ENCODE assay signal across 21 cellular contexts in the genomic region with DNA sequence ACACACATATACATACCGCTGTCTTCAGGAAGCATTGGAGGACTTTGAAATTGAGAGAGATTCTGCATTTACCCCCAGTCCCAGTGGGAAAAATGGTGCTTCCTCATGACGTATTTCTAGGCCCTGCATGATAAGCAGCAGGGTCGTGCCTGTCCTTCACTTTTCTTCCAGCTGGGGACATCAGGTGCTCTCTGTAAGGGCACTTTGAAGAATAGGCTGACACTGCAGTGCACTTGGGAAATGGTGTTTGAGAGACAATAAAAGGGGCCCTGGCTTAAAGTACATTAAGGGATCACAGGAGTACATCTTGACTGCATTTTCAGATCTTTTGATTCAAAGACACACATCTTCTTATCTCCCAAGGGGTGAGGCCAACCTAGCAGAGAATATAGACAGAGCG.
"Had no signal": no experiment of that assay in that cellular context is flagged by ENCODE, and none has a peak within 500 bp of the region (broad histone marks: within the 10 kb centered on the region; RNA-seq: fewer than 3 reads in every experiment).

No MANE protein-coding gene starts in this region.

- H3K27ac ChIP-seq: cardiac muscle cell, left ventricle myocardium inferior, neutrophil, parathyroid adenoma, spleen, thoracic aorta, upper lobe of left lung had no signal

- H3K9ac ChIP-seq: parathyroid adenoma had no signal

- H2AFZ ChIP-seq: parathyroid adenoma had no signal

- H3K4me1 Mint-ChIP-seq: activated CD4-positive, alpha-beta T cell treated with anti-CD3 and anti-CD28 coated beads for 36 hours; stimulated activated memory B cell treated with anti-CD40 and anti-IgM and Interleukin-4, amounts not matched to agents 10 μg/mL and 1 μg/mL and 100 μg/mL, for 72 hours had no signal

- H3K4me3 ChIP-seq: cardiac muscle cell, left ventricle myocardium inferior, mucosa of descending colon, spleen, thoracic aorta, upper lobe of left lung had no signal

- H3K9me3 ChIP-seq: left ventricle myocardium inferior, neutrophil, thoracic aorta had no signal

- FAIRE-seq: keratinocyte had no signal

- H3K27me3 Mint-ChIP-seq: activated CD4-positive, alpha-beta T cell treated with anti-CD3 and anti-CD28 coated beads for 36 hours; stimulated activated memory B cell treated with anti-CD40 and anti-IgM and Interleukin-4, amounts not matched to agents 10 μg/mL and 1 μg/mL and 100 μg/mL, for 72 hours had no signal

- H3K79me2 ChIP-seq: parathyroid adenoma had no signal

- DNase-seq: activated CD4-positive, alpha-beta T cell treated with anti-CD3 and anti-CD28 coated beads for 36 hours; activated CD4-positive, alpha-beta T cell treated with anti-CD3 and anti-CD28 coated beads, Interleukin-2, amount 50 U/mL, for 48 hours; activated gamma-delta T cell treated with Interleukin-2 at 50 U/mL for 16 hours; activated T-cell treated with anti-CD3 and anti-CD28 coated beads for 4 hours; dermis blood vessel endothelial cell; effector memory CD4-positive, alpha-beta T cell; hippocampal formation; left ventricle myocardium inferior; mucosa of descending colon; naive B cell; spleen; stimulated activated CD4-positive, alpha-beta T cell treated with anti-CD3 and anti-CD28 coated beads, Interleukin-4, amount 100 ng/mL, for 4 hours had no signal

- H3K36me3 Mint-ChIP-seq: activated naive CD4-positive, alpha-beta T cell treated with anti-CD3 and anti-CD28 coated beads, Interleukin-2, amount 50 U/mL, for 72 hours; naive B cell; stimulated activated memory B cell treated with anti-CD40 and anti-IgM and Interleukin-4, amounts not matched to agents 10 μg/mL and 1 μg/mL and 100 μg/mL, for 72 hours had no signal

- H3K27ac Mint-ChIP-seq: activated CD4-positive, alpha-beta T cell treated with anti-CD3 and anti-CD28 coated beads for 36 hours; activated naive CD4-positive, alpha-beta T cell treated with anti-CD3 and anti-CD28 coated beads, Interleukin-2, amount 50 U/mL, for 72 hours; activated T-helper 1 cell treated with anti-CD3 and anti-CD28 coated beads, Interleukin-12 subunit alpha, Interleukin-12 subunit beta, Interleukin-2, Interleukin-4 antibody, amounts not matched to agents 30 ng/mL and 10 ng/mL and 1 ng/mL, durations not matched to agents 14 hours and 24 hours and 36 hours; naive B cell; stimulated activated memory B cell treated with anti-CD40 and anti-IgM and Interleukin-4, amounts not matched to agents 10 μg/mL and 1 μg/mL and 100 μg/mL, for 72 hours had no signal

- H3K4me3 Mint-ChIP-seq: activated CD4-positive, alpha-beta T cell treated with anti-CD3 and anti-CD28 coated beads for 36 hours; activated T-helper 1 cell treated with anti-CD3 and anti-CD28 coated beads, Interleukin-12 subunit alpha, Interleukin-12 subunit beta, Interleukin-2, Interleukin-4 antibody, amounts not matched to agents 30 ng/mL and 10 ng/mL and 1 ng/mL, durations not matched to agents 14 hours and 24 hours and 36 hours; naive B cell; stimulated activated memory B cell treated with anti-CD40 and anti-IgM and Interleukin-4, amounts not matched to agents 10 μg/mL and 1 μg/mL and 100 μg/mL, for 72 hours had no signal

- H3K9me3 Mint-ChIP-seq: stimulated activated memory B cell treated with anti-CD40 and anti-IgM and Interleukin-4, amounts not matched to agents 10 μg/mL and 1 μg/mL and 100 μg/mL, for 72 hours had no signal

- H3K4me1 ChIP-seq: left ventricle myocardium inferior, parathyroid adenoma, spleen, upper lobe of left lung had no signal

- H3K27me3 ChIP-seq: cardiac muscle cell, neutrophil, spleen, upper lobe of left lung had no signal

- ATAC-seq: activated CD4-positive, alpha-beta T cell treated with anti-CD3 and anti-CD28 coated beads for 36 hours; activated naive CD4-positive, alpha-beta T cell treated with anti-CD3 and anti-CD28 coated beads, Interleukin-2, amount 50 U/mL, for 72 hours; mucosa of descending colon; stimulated activated memory B cell treated with anti-CD40 and anti-IgM and Interleukin-4, amounts not matched to agents 10 μg/mL and 1 μg/mL and 100 μg/mL, for 72 hours had no signal

- H3K36me3 ChIP-seq: cardiac muscle cell, left ventricle myocardium inferior, neutrophil, spleen, thoracic aorta, upper lobe of left lung had no signal
